Comparison of ENCODE assay signal across 1 cellular context in genomic region chr5:36928947-36929346, GRCh38.
TF ChIP-seq lines count a peak whose summit lies in the region.

No MANE protein-coding gene starts in this region.

TF ChIP-seq in HEK293, 187 proteins besides CTCF, POLR2A, EP300 and RAD21 (continued from another document and continues in another):
- peak; percentile 96 for TF ChIP-seq ZNF366 (tag by site-specific recombination; conservative IDR thresholded peaks at IDR 0.05)
- TF ChIP-seq MEIS1 (CRISPR knock-in tag; IDR thresholded peaks at IDR 0.05; ENCODE audit: borderline replicate concordance), result no peak
- TF ChIP-seq ZNF302 (tag by site-specific recombination; IDR thresholded peaks at IDR 0.05; ENCODE audit: low read depth), result no peak
- no peak for TF ChIP-seq ZBTB7A (tag by site-specific recombination; IDR thresholded peaks at IDR 0.05; ENCODE audit: low read depth)
- TF ChIP-seq PRDM4 (tag by site-specific recombination; IDR thresholded peaks at IDR 0.05), result peak; percentile 96
- peak; percentile 93 for TF ChIP-seq ZNF10 (tag by site-specific recombination; IDR thresholded peaks at IDR 0.05)
- TF ChIP-seq ZSCAN5A (tag by site-specific recombination; IDR thresholded peaks at IDR 0.05), result 0 out of 2 replicates have a peak, but pooled peaks have one; percentile 14
- no peak for TF ChIP-seq ZNF398 (tag by site-specific recombination; IDR thresholded peaks at IDR 0.05)
- TF ChIP-seq ZNF19 (tag by site-specific recombination; IDR thresholded peaks at IDR 0.05; ENCODE audit: low read depth), result no peak
- TF ChIP-seq ZNF830 (tag by site-specific recombination; IDR thresholded peaks at IDR 0.05; ENCODE audit: low read depth), result no peak
- TF ChIP-seq ZNF837 (tag by site-specific recombination; IDR thresholded peaks at IDR 0.05), result no peak
- TF ChIP-seq ZNF133 (tag by site-specific recombination; IDR thresholded peaks at IDR 0.05), result no peak
- no peak for TF ChIP-seq ZNF529 (tag by site-specific recombination; IDR thresholded peaks at IDR 0.05; ENCODE audit: insufficient replicate concordance)
- no peak; the same call in 1 of the 2 replicates for TF ChIP-seq ZNF148 (tag by site-specific recombination; IDR thresholded peaks at IDR 0.05; ENCODE audit: borderline replicate concordance)
- no peak for TF ChIP-seq AEBP2 (tag by site-specific recombination; IDR thresholded peaks at IDR 0.05; ENCODE audit: borderline replicate concordance)
- TF ChIP-seq ZNF37A (tag by site-specific recombination; IDR thresholded peaks at IDR 0.05), result no peak; the same call in 1 of the 2 replicates
- no peak for TF ChIP-seq SP2 (tag by site-specific recombination; IDR thresholded peaks at IDR 0.05)
- TF ChIP-seq ZNF596 (tag by site-specific recombination; IDR thresholded peaks at IDR 0.05), result no peak
- TF ChIP-seq ZBTB11 (tag by site-specific recombination; conservative IDR thresholded peaks at IDR 0.05; ENCODE audit: low read depth), result no peak
- no peak for TF ChIP-seq ZNF416 (tag by site-specific recombination; IDR thresholded peaks at IDR 0.05)
- no peak for TF ChIP-seq ZNF223 (tag by site-specific recombination; IDR thresholded peaks at IDR 0.05)
- no peak for TF ChIP-seq ZNF266 (tag by site-specific recombination; IDR thresholded peaks at IDR 0.05; ENCODE audit: low read depth)
- peak; percentile 70 for TF ChIP-seq ZNF558 (tag by site-specific recombination; IDR thresholded peaks at IDR 0.05)
- TF ChIP-seq ZNF121 (tag by site-specific recombination; IDR thresholded peaks at IDR 0.05), result 0 out of 2 replicates have a peak, but pooled peaks have one; percentile 10
- TF ChIP-seq KLF1 (tag by site-specific recombination; IDR thresholded peaks at IDR 0.05), result no peak
- no peak for TF ChIP-seq ZSCAN16 (tag by site-specific recombination; IDR thresholded peaks at IDR 0.05)
- TF ChIP-seq ZNF221 (tag by site-specific recombination; IDR thresholded peaks at IDR 0.05; ENCODE audit: borderline replicate concordance), result 0 out of 2 replicates have a peak, but pooled peaks have one; percentile 79
- 0 out of 2 replicates have a peak, but pooled peaks have one; percentile 30 for TF ChIP-seq ZBTB8A (tag by site-specific recombination; IDR thresholded peaks at IDR 0.05)
- no peak for TF ChIP-seq SETDB1 (IDR thresholded peaks at IDR 0.05; ENCODE audit: insufficient read length, low read length)
- no peak for TF ChIP-seq ZNF76 (tag by site-specific recombination; IDR thresholded peaks at IDR 0.05; ENCODE audit: borderline replicate concordance, low read depth)
- no peak for TF ChIP-seq ZBTB49 (tag by site-specific recombination; IDR thresholded peaks at IDR 0.05; ENCODE audit: low read depth)
- TF ChIP-seq ZSCAN18 (tag by site-specific recombination; IDR thresholded peaks at IDR 0.05), result no peak
- no peak for TF ChIP-seq ZNF174 (tag by site-specific recombination; IDR thresholded peaks at IDR 0.05)
- TF ChIP-seq ZNF311 (tag by site-specific recombination; IDR thresholded peaks at IDR 0.05; ENCODE audit: borderline replicate concordance), result no peak
- TF ChIP-seq ZBTB20 (tag by site-specific recombination; IDR thresholded peaks at IDR 0.05), result no peak
- TF ChIP-seq SP3 (tag by site-specific recombination; IDR thresholded peaks at IDR 0.05), result peak; percentile 47
- TF ChIP-seq PRDM10 (tag by site-specific recombination; IDR thresholded peaks at IDR 0.05), result peak; percentile 39; the same call in 1 of the 2 replicates
- TF ChIP-seq GLIS1 (tag by site-specific recombination; IDR thresholded peaks at IDR 0.05), result no peak
- peak; percentile 91 for TF ChIP-seq ZSCAN23 (tag by site-specific recombination; IDR thresholded peaks at IDR 0.05)
